ENCODE assay signal across 8 cellular contexts in the genomic region with DNA sequence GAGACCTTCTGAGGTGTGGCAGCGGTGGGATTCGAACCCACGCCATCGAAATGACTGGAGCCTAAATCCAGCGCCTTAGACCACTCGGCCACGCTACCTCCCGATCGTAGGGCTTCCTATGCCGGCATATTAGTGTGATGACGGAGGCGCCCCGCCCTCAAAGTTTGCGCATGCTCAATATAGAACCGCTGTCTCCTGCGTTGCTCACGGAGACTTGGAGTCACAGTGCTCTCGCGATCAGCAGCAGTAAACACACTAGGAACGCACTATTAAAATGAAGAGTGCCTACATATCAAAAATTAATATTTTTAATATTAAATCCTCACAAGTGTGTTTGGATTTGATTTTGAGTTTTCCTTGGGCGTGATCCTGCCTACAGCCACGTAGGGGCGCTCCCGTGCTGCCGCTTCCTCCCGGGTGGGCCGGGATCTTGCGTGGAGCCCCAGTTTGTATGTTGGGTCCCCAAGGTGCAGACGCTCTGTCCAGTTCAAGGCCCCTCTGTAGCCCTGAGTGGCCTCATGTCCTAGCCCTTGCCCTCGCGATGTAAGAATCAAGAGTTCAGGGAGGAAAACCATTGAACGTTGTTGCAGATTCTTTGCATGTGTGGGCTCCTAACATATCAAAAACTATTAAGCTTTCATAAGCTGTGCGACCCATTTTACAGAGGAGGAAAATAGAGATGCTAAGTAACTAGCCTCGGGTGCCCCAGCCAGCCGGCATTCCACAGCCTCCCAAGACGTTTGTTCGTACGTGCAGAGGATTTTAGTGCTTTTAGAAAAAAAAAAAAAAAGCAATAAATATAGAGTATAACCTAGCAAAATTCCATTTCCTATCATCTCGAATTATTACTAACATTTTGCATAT. TPM values are rescaled to one million over a fixed set of nuclear protein-coding genes. Genes with fewer than 3 reads are reported as not detected.
DNase-seq lines count a peak whose midpoint lies in the region; ATAC-seq, FAIRE-seq and TF ChIP-seq lines count a peak whose summit lies in the region.

No MANE protein-coding gene starts in this region.

- H3K4me1 ChIP-seq in RWPE2 (ENCODE audit: insufficient read depth, poor library complexity, severe bottlenecking) = peaks cover 19% of the 10 kb centered on the region

- H3K4me3 Mint-ChIP-seq in natural killer cell = peak overlapping the region; percentile 89
- peak overlapping the region; percentile 80 for H3K4me3 Mint-ChIP-seq in stimulated activated memory B cell treated with anti-CD40 and anti-IgM and Interleukin-4, amounts not matched to agents 10 μg/mL and 1 μg/mL and 100 μg/mL, for 72 hours

- intact Hi-C loops in natural killer cell (cut with micrococcal nuclease) = loop anchor here (1.0 kb wide), 2 partner anchors 10 to 101 kb away; a partner anchor contains a TSS

- H3K36me3 Mint-ChIP-seq in natural killer cell = no peaks in the 10 kb centered on the region
- peaks cover 7% of the 10 kb centered on the region for H3K36me3 Mint-ChIP-seq in stimulated activated memory B cell treated with anti-CD40 and anti-IgM and Interleukin-4, amounts not matched to agents 10 μg/mL and 1 μg/mL and 100 μg/mL, for 72 hours

- ATAC-seq in RWPE2 (ENCODE audit: low read depth) (peak; percentile 32), natural killer cell (peak in 2 of 3 donors; percentile 9 to 11)
- peak; percentile 38 for ATAC-seq in stimulated activated memory B cell treated with anti-CD40 and anti-IgM and Interleukin-4, amounts not matched to agents 10 μg/mL and 1 μg/mL and 100 μg/mL, for 72 hours

- H3K27ac ChIP-seq in RWPE2 (ENCODE audit: poor library complexity, severe bottlenecking) = no peak overlapping the region

- DNase-seq in AG08396 (ENCODE audit: low spot score) (peak; percentile 78), GM19239 (ENCODE audit: insufficient read length, low spot score) (no peak), LoVo (ENCODE audit: low spot score) (peak; percentile 87), RWPE2 (ENCODE audit: low spot score) (no peak), fibroblast of peridontal ligament (ENCODE audit: extremely low read depth) (peak; percentile 93), natural killer cell (peak; percentile 93)
- DNase-seq in activated T-helper 9 cell treated with anti-CD3 and anti-CD28 coated beads, Interleukin-2, amount 50 U/mL, for 16 hours (ENCODE audit: low read depth) = peak; percentile 83

- peak overlapping the region; percentile 53 for H3K4me3 ChIP-seq in RWPE2 (ENCODE audit: severe bottlenecking)

- no peaks in the 10 kb centered on the region for H3K27me3 ChIP-seq in RWPE2 (ENCODE audit: insufficient read depth, poor library complexity, severe bottlenecking)

- peak; percentile 44 for FAIRE-seq in GM19239 (lab: Jason Lieb, UNC)

- no peaks in the 10 kb centered on the region for H3K9me3 ChIP-seq in RWPE2 (ENCODE audit: severe bottlenecking)

- H3K27me3 Mint-ChIP-seq in natural killer cell (ENCODE audit: low read depth in 2 of 2) = no peaks in the 10 kb centered on the region
- H3K27me3 Mint-ChIP-seq in stimulated activated memory B cell treated with anti-CD40 and anti-IgM and Interleukin-4, amounts not matched to agents 10 μg/mL and 1 μg/mL and 100 μg/mL, for 72 hours = no peaks in the 10 kb centered on the region

- TF ChIP-seq CTCF in RWPE2 (IDR thresholded peaks at IDR 0.05; ENCODE audit: poor library complexity, severe bottlenecking) = peak; percentile 95
- TF ChIP-seq CTCF in natural killer cell (IDR thresholded peaks at IDR 0.05) = peak; percentile 89

- peaks cover 43 to 53% of the 10 kb centered on the region in 2 donors for H3K4me1 Mint-ChIP-seq in natural killer cell
- peaks cover 53% of the 10 kb centered on the region for H3K4me1 Mint-ChIP-seq in stimulated activated memory B cell treated with anti-CD40 and anti-IgM and Interleukin-4, amounts not matched to agents 10 μg/mL and 1 μg/mL and 100 μg/mL, for 72 hours

- peak overlapping the region; percentile 91 to 95 for H3K27ac Mint-ChIP-seq in natural killer cell
- H3K27ac Mint-ChIP-seq in stimulated activated memory B cell treated with anti-CD40 and anti-IgM and Interleukin-4, amounts not matched to agents 10 μg/mL and 1 μg/mL and 100 μg/mL, for 72 hours = peak overlapping the region; percentile 84

- no peaks in the 10 kb centered on the region for H3K36me3 ChIP-seq in RWPE2 (ENCODE audit: low read depth)

- H3K9me3 Mint-ChIP-seq in natural killer cell = peaks cover 0 to 3% of the 10 kb centered on the region in 2 donors
- H3K9me3 Mint-ChIP-seq in stimulated activated memory B cell treated with anti-CD40 and anti-IgM and Interleukin-4, amounts not matched to agents 10 μg/mL and 1 μg/mL and 100 μg/mL, for 72 hours = peaks cover 8% of the 10 kb centered on the region

RNA-seq across cellular contexts. Expression of a gene that starts 10.2 kb away (rescaled TPM):
- total RNA-seq in natural killer cell = 10 to 100 TPM; 12.6 to 33.5 (median 22.9) TPM

RNA-seq across cellular contexts. Expression of a gene that starts 33.6 kb away (rescaled TPM):
- total RNA-seq in natural killer cell = 1 to 10 TPM in 1 of 3 donors, under 1 TPM in 2; 0.92 to 1.9 (median 0.93) TPM

Comparison
In these comparisons a context has a peak if more than half of its experiments do, and no peak if none do; other contexts are left out.
1. DNase-seq: peak in AG08396 (single experiment), LoVo (single experiment), activated T-helper 9 cell treated with anti-CD3 and anti-CD28 coated beads, Interleukin-2, amount 50 U/mL, for 16 hours (single experiment), fibroblast of peridontal ligament (single experiment) and natural killer cell (single experiment); none in GM19239 (single experiment) and RWPE2 (single experiment).
2. Peak in every context shown above with its lines, with median percentiles within 50 percentile points of each other: ATAC-seq.